27 cellular contexts compared by ENCODE assay signal in the genomic region with DNA sequence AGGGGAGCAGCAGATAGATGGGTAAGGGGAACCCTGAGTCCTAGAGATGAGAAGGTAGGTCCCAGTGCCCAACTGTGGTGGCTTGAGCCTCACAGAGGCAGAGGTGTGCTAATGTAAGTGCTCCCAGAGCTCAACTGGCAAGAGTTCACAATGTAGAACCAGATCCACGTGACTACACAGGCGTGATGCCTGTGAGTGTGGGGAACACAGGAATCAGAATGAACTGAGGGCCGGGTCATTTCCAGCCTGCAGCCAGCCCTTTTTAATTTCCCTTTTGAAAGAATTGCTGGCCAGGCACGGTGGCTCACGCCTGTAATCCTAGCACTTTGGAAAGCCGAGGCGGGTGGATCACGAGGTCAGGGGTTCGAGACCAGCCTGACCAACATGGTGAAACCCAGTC. TPM values are rescaled to one million over a fixed set of nuclear protein-coding genes. Genes with fewer than 3 reads are reported as not detected.
DNase-seq lines count a peak whose midpoint lies in the region; ATAC-seq and TF ChIP-seq lines count a peak whose summit lies in the region.
"Had no signal": no experiment of that assay in that cellular context is flagged by ENCODE, and none has a peak within 500 bp of the region (broad histone marks: within the 10 kb centered on the region; RNA-seq: fewer than 3 reads in every experiment).

No MANE protein-coding gene starts in this region.

- no peaks in the 10 kb centered on the region for H4K20me1 ChIP-seq in H9 (ENCODE audit: control insufficient read depth, insufficient read depth, insufficient read length)
- H4K20me1 ChIP-seq: BLaER1 had no signal

- no peak overlapping the region for H2BK20ac ChIP-seq in H9 (ENCODE audit: low read depth, low read length, poor library complexity, severe bottlenecking)

- no peak overlapping the region for H3K14ac ChIP-seq in H9 (ENCODE audit: insufficient read depth, low read length)

- no peak overlapping the region for H2BK12ac ChIP-seq in H9 (ENCODE audit: insufficient read length, low read depth, low read length)

- no peak overlapping the region for H2AFZ ChIP-seq in H9 (ENCODE audit: low read length)

- H3K4me3 Mint-ChIP-seq in H9 (no peak overlapping the region), CD14-positive monocyte (no peak overlapping the region)
- H3K4me3 Mint-ChIP-seq: activated CD8-positive, alpha-beta memory T cell treated with anti-CD3 and anti-CD28 coated beads, Interleukin-2, amount 10 ng/mL, durations not matched to agents 7 days and 5 days; activated naive CD4-positive, alpha-beta T cell treated with anti-CD3 and anti-CD28 coated beads for 36 hours; natural killer cell treated with Interleukin-12 subunit alpha and Interleukin-12 subunit beta and Interleukin-15 and Interleukin-18, amount 100 ng/mL, for 72 hours had no signal

- H3K9ac ChIP-seq in H9 (ENCODE audit: extremely low read depth, insufficient read length, low read length): no peak overlapping the region
- H3K9ac ChIP-seq: BLaER1, SK-N-SH had no signal

- H3K4me1 Mint-ChIP-seq in H9: no peaks in the 10 kb centered on the region
- H3K4me1 Mint-ChIP-seq in CD14-positive monocyte: peaks cover 5% of the 10 kb centered on the region
- H3K4me1 Mint-ChIP-seq: activated CD8-positive, alpha-beta memory T cell treated with anti-CD3 and anti-CD28 coated beads, Interleukin-2, amount 10 ng/mL, durations not matched to agents 7 days and 5 days had no signal

- H2AK5ac ChIP-seq in H9 (ENCODE audit: insufficient read length, low read length): no peak overlapping the region

- no peak overlapping the region for H3K56ac ChIP-seq in H9 (ENCODE audit: insufficient read length, low read depth, low read length)

- H3T11ph ChIP-seq in H9 (ENCODE audit: low read length): no peak overlapping the region

- H3K27ac Mint-ChIP-seq in H9: peak overlapping the region in 2 of 3 experiments; percentile 68 to 78; a peak in 3 of 7 replicates
- peak overlapping the region in 1 of 7 donors; percentile 52 for H3K27ac Mint-ChIP-seq in CD14-positive monocyte
- H3K27ac Mint-ChIP-seq: activated CD8-positive, alpha-beta memory T cell treated with anti-CD3 and anti-CD28 coated beads, Interleukin-2, amount 10 ng/mL, durations not matched to agents 7 days and 5 days; activated naive CD4-positive, alpha-beta T cell treated with anti-CD3 and anti-CD28 coated beads for 36 hours; natural killer cell treated with Interleukin-12 subunit alpha and Interleukin-12 subunit beta and Interleukin-15 and Interleukin-18, amount 100 ng/mL, for 72 hours had no signal

- no CpG with 5 or more reads among the region's 9 CpGs for WGBS in H9 (ENCODE audit: extremely low coverage, insufficient read length, low lambda C conversion rate)
- WGBS in right cardiac atrium: 52% methylated on average over 9 of the region's 9 CpGs
- 88 to 96% (median 91%) methylated on average over 9 of the region's 9 CpGs for WGBS in spleen, 5 donors

- ATAC-seq in right cardiac atrium (peak; percentile 41 to 49), GM21360 (IDR thresholded peaks at IDR 0.05; ENCODE audit: unreplicated experiment) (no peak)
- ATAC-seq in stimulated activated naive CD8-positive, alpha-beta T cell treated with anti-CD3 and anti-CD28 coated beads, Interleukin-15, Interleukin-2, amounts not matched to agents 100 U/mL and 50 U/mL, for 24 hours: no peak
- ATAC-seq: activated CD8-positive, alpha-beta memory T cell treated with anti-CD3 and anti-CD28 coated beads, Interleukin-2, amount 10 ng/mL, durations not matched to agents 7 days and 5 days; natural killer cell treated with Interleukin-12 subunit alpha and Interleukin-12 subunit beta and Interleukin-15 and Interleukin-18, amount 100 ng/mL, for 72 hours; pancreas had no signal

- TF ChIP-seq CTCF in H9 (conservative IDR thresholded peaks at IDR 0.05) (no peak), dorsolateral prefrontal cortex (IDR thresholded peaks at IDR 0.05 in 54 of 56, conservative IDR thresholded peaks at IDR 0.05 in 2 of 56; ENCODE audit: low read depth in 1 of 56, partially characterized antibody in 56 of 56) (no peak), spleen (IDR thresholded peaks at IDR 0.05 in 8 of 11, conservative IDR thresholded peaks at IDR 0.05 in 3 of 11) (no peak), CD14-positive monocyte (IDR thresholded peaks at IDR 0.05) (no peak)

- H3K4me2 ChIP-seq in H9 (ENCODE audit: insufficient read depth, insufficient read length, low read length): no peak overlapping the region
- H3K4me2 ChIP-seq: BLaER1, SK-N-SH had no signal

- H3K9me3 Mint-ChIP-seq in H9 (no peaks in the 10 kb centered on the region), CD14-positive monocyte (peaks cover 0 to 2% (median 0%) of the 10 kb centered on the region in 7 donors)
- H3K9me3 Mint-ChIP-seq: activated naive CD4-positive, alpha-beta T cell treated with anti-CD3 and anti-CD28 coated beads for 36 hours; natural killer cell treated with Interleukin-12 subunit alpha and Interleukin-12 subunit beta and Interleukin-15 and Interleukin-18, amount 100 ng/mL, for 72 hours had no signal

- H3K9me3 ChIP-seq in H9 (ENCODE audit: control insufficient read depth, low read depth, low read length): no peaks in the 10 kb centered on the region
- no peaks in the 10 kb centered on the region for H3K9me3 ChIP-seq in right cardiac atrium (ENCODE audit: control insufficient read depth, low read length)
- H3K9me3 ChIP-seq in spleen: no peaks in the 10 kb centered on the region
- H3K9me3 ChIP-seq: BLaER1, left lung, pancreas, right lobe of liver, SK-N-SH had no signal

- no peak overlapping the region for H3K27ac ChIP-seq in H9 (ENCODE audit: insufficient read length, low read depth, low read length)
- peak overlapping the region in 56 of 59 donors; percentile 18 to 97 (median 82) for H3K27ac ChIP-seq in dorsolateral prefrontal cortex
- H3K27ac ChIP-seq in right cardiac atrium (ENCODE audit: low read length): peak overlapping the region; percentile 34
- peak overlapping the region in 6 of 8 donors; percentile 25 to 69 (median 54) for H3K27ac ChIP-seq in spleen
- H3K27ac ChIP-seq: BLaER1, pancreas, right lobe of liver, VCaP had no signal

- H4K5ac ChIP-seq in H9 (ENCODE audit: insufficient read length, low read depth, low read length): no peak overlapping the region

- peaks cover 0 to 37% (median 1%) of the 10 kb centered on the region in 6 donors for H3K36me3 ChIP-seq in spleen
- H3K36me3 ChIP-seq: pancreas, right lobe of liver had no signal

- no peak overlapping the region for H4K91ac ChIP-seq in H9 (ENCODE audit: insufficient read length, low read depth, low read length)

- intact Hi-C loops in dorsolateral prefrontal cortex (cut with DNase I) (no loop called here), right cardiac atrium (cut with DNase I) (no loop called here), spleen (cut with DNase I; ENCODE audit: low total_unique reads) (no loop called here), CD14-positive monocyte (cut with micrococcal nuclease) (no loop called here)

- H3K23me2 ChIP-seq in H9 (ENCODE audit: insufficient read length, low read depth, low read length, poor library complexity, severe bottlenecking): no peaks in the 10 kb centered on the region

- H2BK15ac ChIP-seq in H9 (ENCODE audit: low read depth, low read length): no peak overlapping the region

- no peaks in the 10 kb centered on the region for H3K79me1 ChIP-seq in H9 (ENCODE audit: insufficient read depth, low read depth, low read length, poor library complexity, severe bottlenecking)

- H3K4me3 ChIP-seq in dorsolateral prefrontal cortex (no peak overlapping the region), right cardiac atrium (ENCODE audit: low read length) (no peak overlapping the region), spleen (no peak overlapping the region)
- H3K4me3 ChIP-seq: BLaER1, left lung, pancreas, right lobe of liver had no signal

- no peak overlapping the region for H2BK120ac ChIP-seq in H9 (ENCODE audit: low read depth, low read length, poor library complexity, severe bottlenecking)

- no peak overlapping the region for H3K18ac ChIP-seq in H9 (ENCODE audit: insufficient read length, low read depth, low read length)

- H3K4me1 ChIP-seq in H9 (ENCODE audit: insufficient read depth, low read length) (no peaks in the 10 kb centered on the region), right cardiac atrium (ENCODE audit: control insufficient read depth, insufficient read depth, low read length) (peaks cover 5% of the 10 kb centered on the region), spleen (peaks cover 0 to 3% (median 0%) of the 10 kb centered on the region in 6 donors)
- H3K4me1 ChIP-seq: BLaER1, left lung, pancreas, right lobe of liver had no signal

- no peaks in the 10 kb centered on the region for H3K27me3 Mint-ChIP-seq in H9 (ENCODE audit: low read depth)
- no peaks in the 10 kb centered on the region for H3K27me3 Mint-ChIP-seq in CD14-positive monocyte (ENCODE audit: low read depth in 3 of 3)
- H3K27me3 Mint-ChIP-seq: activated CD8-positive, alpha-beta memory T cell treated with anti-CD3 and anti-CD28 coated beads, Interleukin-2, amount 10 ng/mL, durations not matched to agents 7 days and 5 days; natural killer cell treated with Interleukin-12 subunit alpha and Interleukin-12 subunit beta and Interleukin-15 and Interleukin-18, amount 100 ng/mL, for 72 hours had no signal

- H3K4ac ChIP-seq in H9 (ENCODE audit: low read depth, low read length): no peak overlapping the region

- DNase-seq in H9 (no peak), dorsolateral prefrontal cortex (no peak), right cardiac atrium (peak in 2 of 3 donors; percentile 23 to 44), spleen (no peak), CD14-positive monocyte (ENCODE audit: low spot score) (no peak), NCI-H2081 treated with DMSO at 0.1 percent for 48 hours (lab: John Stamatoyannopoulos, UW) (no peak)
- no peak for DNase-seq in stimulated activated naive CD8-positive, alpha-beta T cell treated with anti-CD3 and anti-CD28 coated beads, Interleukin-15, Interleukin-2, amounts not matched to agents 100 U/mL and 50 U/mL, for 24 hours
- DNase-seq: activated CD4-positive, alpha-beta T cell treated with anti-CD3 and anti-CD28 coated beads for 48 hours; activated CD8-positive, alpha-beta memory T cell treated with anti-CD3 and anti-CD28 coated beads, Interleukin-2, amount 10 ng/mL, durations not matched to agents 7 days and 5 days; activated naive CD4-positive, alpha-beta T cell treated with anti-CD3 and anti-CD28 coated beads for 36 hours; aorta; central memory CD4-positive, alpha-beta T cell; COR-L47; DMS79; GF-D8; GOT3; left lung; NCI-H1048; NCI-H187; NCI-H526; pancreas; right lobe of liver; SK-N-SH had no signal

- H2BK5ac ChIP-seq in H9 (ENCODE audit: insufficient read length, low read length): no peak overlapping the region

- no peaks in the 10 kb centered on the region for H3K79me2 ChIP-seq in H9 (ENCODE audit: insufficient read depth, low read length)

- no peak overlapping the region for H3K23ac ChIP-seq in H9 (ENCODE audit: insufficient read length, low read depth, low read length)

- H3K27me3 ChIP-seq in H9 (ENCODE audit: insufficient read depth, low read length) (no peaks in the 10 kb centered on the region), dorsolateral prefrontal cortex (no peaks in the 10 kb centered on the region), right cardiac atrium (ENCODE audit: control insufficient read depth, insufficient read depth) (no peaks in the 10 kb centered on the region), spleen (replicated peaks in 1 of 7) (no peaks in the 10 kb centered on the region)
- H3K27me3 ChIP-seq: BLaER1, left lung, pancreas, right lobe of liver had no signal

- peaks cover 0 to 8% (median 0%) of the 10 kb centered on the region in 3 experiments; a peak in 1 of 7 replicates for H3K36me3 Mint-ChIP-seq in H9 (ENCODE audit: insufficient read depth in 1 of 3, low read depth in 3 of 3)
- peaks cover 29 to 34% of the 10 kb centered on the region in 2 donors for H3K36me3 Mint-ChIP-seq in CD14-positive monocyte
- H3K36me3 Mint-ChIP-seq: natural killer cell treated with Interleukin-12 subunit alpha and Interleukin-12 subunit beta and Interleukin-15 and Interleukin-18, amount 100 ng/mL, for 72 hours had no signal

- no peak for TF ChIP-seq POLR2A in spleen (IDR thresholded peaks at IDR 0.05)

- no peak overlapping the region for H4K8ac ChIP-seq in H9 (replicated peaks; ENCODE audit: insufficient read length, low read depth, low read length)

RNA-seq across cellular contexts. Expression of gene C3orf62, which starts 11.0 kb away (rescaled TPM):
- total RNA-seq in H9 (2021) (4.5 and 4.6 TPM in 2 replicates), dorsolateral prefrontal cortex (10 to 100 TPM in 66 of 120 experiments, 1 to 10 TPM in 54; 5.5 to 19.4 (median 10.3) TPM), right cardiac atrium (1 to 10 TPM; 3.2 to 3.8 (median 3.4) TPM), spleen (10 to 100 TPM in 3 of 7 donors, 1 to 10 TPM in 4; 7.6 to 15.0 (median 9.3) TPM)
- polyA plus RNA-seq in right cardiac atrium (3.9 TPM), spleen (1 to 10 TPM; 4.1 to 8.1 (median 8.0) TPM), CD14-positive monocyte (1 to 10 TPM in 1 of 2 donors, under 1 TPM in 1; 0.60 to 1.0 TPM)

Comparison
In these comparisons a context has a peak if more than half of its experiments do, and no peak if none do; other contexts are left out.
1. DNase-seq: peak in right cardiac atrium (2 of 3); none in H9 (single experiment), dorsolateral prefrontal cortex (0 of 10), spleen (single experiment), stimulated activated naive CD8-positive, alpha-beta T cell treated with anti-CD3 and anti-CD28 coated beads, Interleukin-15, Interleukin-2, amounts not matched to agents 100 U/mL and 50 U/mL, for 24 hours (single experiment), CD14-positive monocyte (single experiment) and NCI-H2081 treated with DMSO at 0.1 percent for 48 hours (single experiment).
2. ATAC-seq: peak in right cardiac atrium (2 of 2); none in GM21360 (single experiment) and stimulated activated naive CD8-positive, alpha-beta T cell treated with anti-CD3 and anti-CD28 coated beads, Interleukin-15, Interleukin-2, amounts not matched to agents 100 U/mL and 50 U/mL, for 24 hours (single experiment).